ENCODE assay signal across 9 cellular contexts in genomic region chr5:172931001-172931536, GRCh38. TPM values are rescaled to one million over a fixed set of nuclear protein-coding genes. Genes with fewer than 3 reads are reported as not detected.
DNase-seq lines count a peak whose midpoint lies in the region; ATAC-seq and TF ChIP-seq lines count a peak whose summit lies in the region.
"Had no signal": no experiment of that assay in that cellular context is flagged by ENCODE, and none has a peak within 500 bp of the region (broad histone marks: within the 10 kb centered on the region; RNA-seq: fewer than 3 reads in every experiment).

No MANE protein-coding gene starts in this region.

- H3K79me2 ChIP-seq in Karpas-422 (ENCODE audit: low read length): no peaks in the 10 kb centered on the region

- H3K4me1 Mint-ChIP-seq in endothelial cell (ENCODE audit: unreplicated experiment) (peaks cover 24% of the 10 kb centered on the region), neural crest cell (peaks cover 6% of the 10 kb centered on the region)
- H3K4me1 Mint-ChIP-seq: activated CD4-positive, alpha-beta memory T cell treated with anti-CD3 and anti-CD28 coated beads, Interleukin-2, amount 10 ng/mL, durations not matched to agents 7 days and 5 days had no signal

- no peak for ATAC-seq in HG03565 (IDR thresholded peaks at IDR 0.05; ENCODE audit: unreplicated experiment)
- ATAC-seq in HG03039 (IDR thresholded peaks at IDR 0.05; ENCODE audit: unreplicated experiment): no peak

- H3K9me3 Mint-ChIP-seq in endothelial cell (ENCODE audit: unreplicated experiment): no peaks in the 10 kb centered on the region
- H3K9me3 Mint-ChIP-seq in neural crest cell: no peaks in the 10 kb centered on the region
- H3K9me3 Mint-ChIP-seq: activated CD4-positive, alpha-beta memory T cell treated with anti-CD3 and anti-CD28 coated beads, Interleukin-2, amount 10 ng/mL, durations not matched to agents 7 days and 5 days had no signal

- no peaks in the 10 kb centered on the region for H4K20me1 ChIP-seq in Karpas-422 (ENCODE audit: insufficient read depth, low read depth, low read length)

- H3K9ac ChIP-seq in Karpas-422 (ENCODE audit: low read length): no peak overlapping the region

- no peak overlapping the region for H3K4me3 ChIP-seq in AG09309 (ENCODE audit: control insufficient read depth, low read depth, low read length)
- no peak overlapping the region for H3K4me3 ChIP-seq in Karpas-422 (ENCODE audit: low read length)

- DNase-seq in AG09309 (ENCODE audit: low read depth): peak; percentile 65
- DNase-seq in Karpas-422: peak; percentile 48
- no peak for DNase-seq in endothelial cell (ENCODE audit: low spot score)
- DNase-seq in neural crest cell (ENCODE audit: low read depth, low spot score): no peak
- no peak for DNase-seq in NCI-H2196 (lab: John Stamatoyannopoulos, UW; ENCODE audit: unreplicated experiment)
- DNase-seq in cerebellar cortex (ENCODE audit: low spot score): no peak
- DNase-seq: activated CD4-positive, alpha-beta memory T cell treated with anti-CD3 and anti-CD28 coated beads, Interleukin-2, amount 10 ng/mL, durations not matched to agents 7 days and 5 days had no signal

- no peaks in the 10 kb centered on the region for H3K4me1 ChIP-seq in Karpas-422 (ENCODE audit: low read length)

- H3K36me3 ChIP-seq in Karpas-422 (ENCODE audit: insufficient read depth, low read length): no peaks in the 10 kb centered on the region

- TF ChIP-seq CTCF in AG09309 (IDR thresholded peaks at IDR 0.05; ENCODE audit: control insufficient read depth, insufficient read depth, low read depth, low read length, missing control alignments) (no peak), endothelial cell (IDR thresholded peaks at IDR 0.05; ENCODE audit: unreplicated experiment) (no peak), neural crest cell (conservative IDR thresholded peaks at IDR 0.05) (no peak)

- no peak overlapping the region for H2AFZ ChIP-seq in Karpas-422 (ENCODE audit: low read length)

- H3K27ac Mint-ChIP-seq in endothelial cell (ENCODE audit: unreplicated experiment): peak overlapping the region; percentile 50
- H3K27ac Mint-ChIP-seq in neural crest cell (ENCODE audit: unreplicated experiment): peak overlapping the region; percentile 60
- H3K27ac Mint-ChIP-seq: activated CD4-positive, alpha-beta memory T cell treated with anti-CD3 and anti-CD28 coated beads, Interleukin-2, amount 10 ng/mL, durations not matched to agents 7 days and 5 days had no signal

- no peak overlapping the region for H3K27ac ChIP-seq in Karpas-422 (ENCODE audit: low read length)

- no peak overlapping the region for H3K4me2 ChIP-seq in Karpas-422 (ENCODE audit: low read depth, low read length, poor library complexity, severe bottlenecking)

- H3K9me3 ChIP-seq in Karpas-422 (ENCODE audit: low read length): no peaks in the 10 kb centered on the region

- H3K36me3 Mint-ChIP-seq in endothelial cell (ENCODE audit: low read depth, unreplicated experiment) (peaks cover 18% of the 10 kb centered on the region), neural crest cell (ENCODE audit: low read depth) (peaks cover 2% of the 10 kb centered on the region)

- no peaks in the 10 kb centered on the region for H3K27me3 ChIP-seq in Karpas-422 (ENCODE audit: low read length)

- no peaks in the 10 kb centered on the region for H3K9me2 ChIP-seq in Karpas-422 (replicated peaks; ENCODE audit: insufficient read depth, low read length)

- H3K4me3 Mint-ChIP-seq in endothelial cell (ENCODE audit: unreplicated experiment): no peak overlapping the region
- no peak overlapping the region for H3K4me3 Mint-ChIP-seq in neural crest cell
- H3K4me3 Mint-ChIP-seq: activated CD4-positive, alpha-beta memory T cell treated with anti-CD3 and anti-CD28 coated beads, Interleukin-2, amount 10 ng/mL, durations not matched to agents 7 days and 5 days had no signal

- H3K27me3 Mint-ChIP-seq in endothelial cell (ENCODE audit: unreplicated experiment): peaks cover 9% of the 10 kb centered on the region
- no peaks in the 10 kb centered on the region for H3K27me3 Mint-ChIP-seq in neural crest cell (ENCODE audit: low read depth)
- H3K27me3 Mint-ChIP-seq: activated CD4-positive, alpha-beta memory T cell treated with anti-CD3 and anti-CD28 coated beads, Interleukin-2, amount 10 ng/mL, durations not matched to agents 7 days and 5 days had no signal

RNA-seq across cellular contexts. Expression of gene RPL26L1, which starts 28.2 kb away (rescaled TPM):
- 17.0 and 18.5 TPM in 2 replicates for total RNA-seq in Karpas-422 (2014; rRNA removed; shearing (Covaris generic); ENCODE audit: low replicate concordance)
- total RNA-seq in endothelial cell (ENCODE audit: unreplicated experiment) (48.6 TPM), neural crest cell (54.6 and 57.5 TPM in 2 replicates)

RNA-seq across cellular contexts. Expression of gene ATP6V0E1, which starts 52.5 kb away (rescaled TPM):
- 78.4 and 134 TPM in 2 replicates for total RNA-seq in Karpas-422 (2014; rRNA removed; shearing (Covaris generic); ENCODE audit: low replicate concordance)
- 147 TPM for total RNA-seq in endothelial cell (ENCODE audit: unreplicated experiment)
- 71.8 and 76.4 TPM in 2 replicates for total RNA-seq in neural crest cell

Comparison
In these comparisons a context has a peak if more than half of its experiments do, and no peak if none do; other contexts are left out.
1. DNase-seq: peak in AG09309 (single experiment) and Karpas-422 (single experiment); none in endothelial cell (single experiment), neural crest cell (single experiment), NCI-H2196 (single experiment) and cerebellar cortex (single experiment).